Comparison of ENCODE assay signal across 1 cellular context in the genomic region with DNA sequence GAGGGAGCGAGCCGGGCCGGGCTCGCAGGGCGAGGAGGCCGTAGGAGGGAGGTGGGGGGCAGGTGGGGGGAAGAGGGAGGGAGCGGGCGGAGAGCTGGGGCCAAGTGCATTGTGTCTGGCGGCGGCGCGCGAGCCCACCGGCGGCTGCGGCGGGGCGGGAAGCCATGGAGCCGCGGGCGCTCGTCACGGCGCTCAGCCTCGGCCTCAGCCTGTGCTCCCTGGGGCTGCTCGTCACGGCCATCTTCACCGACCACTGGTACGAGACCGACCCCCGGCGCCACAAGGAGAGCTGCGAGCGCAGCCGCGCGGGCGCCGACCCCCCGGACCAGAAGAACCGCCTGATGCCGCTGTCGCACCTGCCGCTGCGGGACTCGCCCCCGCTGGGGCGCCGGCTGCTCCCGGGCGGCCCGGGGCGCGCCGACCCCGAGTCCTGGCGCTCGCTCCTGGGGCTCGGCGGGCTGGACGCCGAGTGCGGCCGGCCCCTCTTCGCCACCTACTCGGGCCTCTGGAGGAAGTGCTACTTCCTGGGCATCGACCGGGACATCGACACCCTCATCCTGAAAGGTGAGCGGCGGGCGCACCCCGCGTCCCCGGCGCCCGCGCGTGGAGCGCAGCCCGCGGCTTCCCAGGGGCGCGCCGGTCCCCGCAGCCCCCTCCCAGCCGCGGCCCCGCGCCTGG.
TF ChIP-seq lines count a peak whose summit lies in the region.

TMEM178A (plus strand) TSS at position 107 of the 678 bp plus-strand sequence; CDS start at position 165, 58 bp downstream.

TF ChIP-seq in HEK293T, 16 proteins besides CTCF, POLR2A, EP300 and RAD21 (continued from another document):
- TF ChIP-seq, protein P1, sequence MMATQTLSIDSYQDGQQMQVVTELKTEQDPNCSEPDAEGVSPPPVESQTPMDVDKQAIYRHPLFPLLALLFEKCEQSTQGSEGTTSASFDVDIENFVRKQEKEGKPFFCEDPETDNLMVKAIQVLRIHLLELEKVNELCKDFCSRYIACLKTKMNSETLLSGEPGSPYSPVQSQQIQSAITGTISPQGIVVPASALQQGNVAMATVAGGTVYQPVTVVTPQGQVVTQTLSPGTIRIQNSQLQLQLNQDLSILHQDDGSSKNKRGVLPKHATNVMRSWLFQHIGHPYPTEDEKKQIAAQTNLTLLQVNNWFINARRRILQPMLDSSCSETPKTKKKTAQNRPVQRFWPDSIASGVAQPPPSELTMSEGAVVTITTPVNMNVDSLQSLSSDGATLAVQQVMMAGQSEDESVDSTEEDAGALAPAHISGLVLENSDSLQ (IDR thresholded peaks at IDR 0.05), result no peak
- TF ChIP-seq L3MBTL2 (conservative IDR thresholded peaks at IDR 0.05), result no peak
- no peak for TF ChIP-seq SUZ12 (IDR thresholded peaks at IDR 0.05)
- TF ChIP-seq BHLHE40 (IDR thresholded peaks at IDR 0.05; ENCODE audit: borderline replicate concordance), result no peak
- TF ChIP-seq NFRKB (IDR thresholded peaks at IDR 0.05), result no peak
- no peak for TF ChIP-seq FOXK2 (IDR thresholded peaks at IDR 0.05)
- no peak for TF ChIP-seq ARNT (IDR thresholded peaks at IDR 0.05)
- TF ChIP-seq ZNF384 (IDR thresholded peaks at IDR 0.05), result no peak
TF ChIP-seq in HEK293T: peak in this region for 0.
